Comparison of ENCODE assay signal across 1 cellular context in the genomic region with DNA sequence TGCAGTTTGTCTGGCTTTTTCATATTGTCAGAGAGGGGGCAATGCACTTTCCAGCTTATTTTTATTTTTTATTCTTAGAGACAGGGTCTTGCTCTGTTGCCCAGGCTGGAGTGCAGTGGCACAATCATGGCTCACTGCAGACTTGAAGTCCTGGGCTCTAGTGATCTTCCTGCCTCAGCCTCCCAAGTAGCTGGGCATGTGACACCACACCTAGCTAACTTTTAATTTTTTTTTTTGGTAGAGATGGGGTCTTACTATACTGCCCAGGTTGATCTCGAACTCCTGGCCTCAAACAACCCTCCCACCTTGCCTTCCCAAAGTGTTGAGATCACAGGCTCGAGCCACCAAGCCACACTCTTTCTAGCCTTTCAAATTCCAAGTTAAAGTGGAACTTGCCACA.
TF ChIP-seq lines count a peak whose summit lies in the region.

No MANE protein-coding gene starts in this region.

TF ChIP-seq in WTC11, 78 proteins besides CTCF, POLR2A, EP300 and RAD21 (continued from another document):
- TF ChIP-seq, protein P1, sequence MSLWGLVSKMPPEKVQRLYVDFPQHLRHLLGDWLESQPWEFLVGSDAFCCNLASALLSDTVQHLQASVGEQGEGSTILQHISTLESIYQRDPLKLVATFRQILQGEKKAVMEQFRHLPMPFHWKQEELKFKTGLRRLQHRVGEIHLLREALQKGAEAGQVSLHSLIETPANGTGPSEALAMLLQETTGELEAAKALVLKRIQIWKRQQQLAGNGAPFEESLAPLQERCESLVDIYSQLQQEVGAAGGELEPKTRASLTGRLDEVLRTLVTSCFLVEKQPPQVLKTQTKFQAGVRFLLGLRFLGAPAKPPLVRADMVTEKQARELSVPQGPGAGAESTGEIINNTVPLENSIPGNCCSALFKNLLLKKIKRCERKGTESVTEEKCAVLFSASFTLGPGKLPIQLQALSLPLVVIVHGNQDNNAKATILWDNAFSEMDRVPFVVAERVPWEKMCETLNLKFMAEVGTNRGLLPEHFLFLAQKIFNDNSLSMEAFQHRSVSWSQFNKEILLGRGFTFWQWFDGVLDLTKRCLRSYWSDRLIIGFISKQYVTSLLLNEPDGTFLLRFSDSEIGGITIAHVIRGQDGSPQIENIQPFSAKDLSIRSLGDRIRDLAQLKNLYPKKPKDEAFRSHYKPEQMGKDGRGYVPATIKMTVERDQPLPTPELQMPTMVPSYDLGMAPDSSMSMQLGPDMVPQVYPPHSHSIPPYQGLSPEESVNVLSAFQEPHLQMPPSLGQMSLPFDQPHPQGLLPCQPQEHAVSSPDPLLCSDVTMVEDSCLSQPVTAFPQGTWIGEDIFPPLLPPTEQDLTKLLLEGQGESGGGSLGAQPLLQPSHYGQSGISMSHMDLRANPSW (CRISPR knock-in tag; conservative IDR thresholded peaks at IDR 0.05; ENCODE audit: low read depth), result no peak
- TF ChIP-seq IRF2 (CRISPR knock-in tag; IDR thresholded peaks at IDR 0.05; ENCODE audit: borderline replicate concordance, low read depth) (no peak), RELA (CRISPR knock-in tag; IDR thresholded peaks at IDR 0.05; ENCODE audit: borderline replicate concordance) (no peak), ZNF396 (CRISPR knock-in tag; IDR thresholded peaks at IDR 0.05; ENCODE audit: borderline replicate concordance) (no peak), ZNF416 (CRISPR knock-in tag; IDR thresholded peaks at IDR 0.05) (no peak), ZNF121 (CRISPR knock-in tag; IDR thresholded peaks at IDR 0.05) (peak; percentile 99), MYBL2 (CRISPR knock-in tag; IDR thresholded peaks at IDR 0.05) (0 out of 2 replicates have a peak, but pooled peaks have one; percentile 23), GTF2I (CRISPR knock-in tag; conservative IDR thresholded peaks at IDR 0.05) (peak; percentile 85), NFYB (CRISPR knock-in tag; conservative IDR thresholded peaks at IDR 0.05; ENCODE audit: low read depth) (0 out of 2 replicates have a peak, but pooled peaks have one; percentile 14)
- TF ChIP-seq, protein P2, sequence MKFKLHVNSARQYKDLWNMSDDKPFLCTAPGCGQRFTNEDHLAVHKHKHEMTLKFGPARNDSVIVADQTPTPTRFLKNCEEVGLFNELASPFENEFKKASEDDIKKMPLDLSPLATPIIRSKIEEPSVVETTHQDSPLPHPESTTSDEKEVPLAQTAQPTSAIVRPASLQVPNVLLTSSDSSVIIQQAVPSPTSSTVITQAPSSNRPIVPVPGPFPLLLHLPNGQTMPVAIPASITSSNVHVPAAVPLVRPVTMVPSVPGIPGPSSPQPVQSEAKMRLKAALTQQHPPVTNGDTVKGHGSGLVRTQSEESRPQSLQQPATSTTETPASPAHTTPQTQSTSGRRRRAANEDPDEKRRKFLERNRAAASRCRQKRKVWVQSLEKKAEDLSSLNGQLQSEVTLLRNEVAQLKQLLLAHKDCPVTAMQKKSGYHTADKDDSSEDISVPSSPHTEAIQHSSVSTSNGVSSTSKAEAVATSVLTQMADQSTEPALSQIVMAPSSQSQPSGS (CRISPR knock-in tag; IDR thresholded peaks at IDR 0.05; ENCODE audit: borderline replicate concordance, low read depth), result no peak
- TF ChIP-seq, protein P3, sequence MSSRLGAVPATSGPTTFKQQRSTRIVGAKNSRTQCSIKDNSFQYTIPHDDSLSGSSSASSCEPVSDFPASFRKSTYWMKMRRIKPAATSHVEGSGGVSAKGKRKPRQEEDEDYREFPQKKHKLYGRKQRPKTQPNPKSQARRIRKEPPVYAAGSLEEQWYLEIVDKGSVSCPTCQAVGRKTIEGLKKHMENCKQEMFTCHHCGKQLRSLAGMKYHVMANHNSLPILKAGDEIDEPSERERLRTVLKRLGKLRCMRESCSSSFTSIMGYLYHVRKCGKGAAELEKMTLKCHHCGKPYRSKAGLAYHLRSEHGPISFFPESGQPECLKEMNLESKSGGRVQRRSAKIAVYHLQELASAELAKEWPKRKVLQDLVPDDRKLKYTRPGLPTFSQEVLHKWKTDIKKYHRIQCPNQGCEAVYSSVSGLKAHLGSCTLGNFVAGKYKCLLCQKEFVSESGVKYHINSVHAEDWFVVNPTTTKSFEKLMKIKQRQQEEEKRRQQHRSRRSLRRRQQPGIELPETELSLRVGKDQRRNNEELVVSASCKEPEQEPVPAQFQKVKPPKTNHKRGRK (CRISPR knock-in tag; IDR thresholded peaks at IDR 0.05; ENCODE audit: borderline replicate concordance), result no peak
